Comparison of ENCODE assay signal across 9 cellular contexts in genomic region chr1:16773019-16773596, GRCh38. TPM values are rescaled to one million over a fixed set of nuclear protein-coding genes. Genes with fewer than 3 reads are reported as not detected.
A peak's percentile ranks its signal among the peaks of the same experiment; 100 is the strongest.
DNase-seq lines count a peak whose midpoint lies in the region; ATAC-seq, FAIRE-seq and TF ChIP-seq lines count a peak whose summit lies in the region.
"Not testable (repeated sequence)": the region's sequence is repeated elsewhere in the genome, so short reads cannot be mapped to it uniquely, and the experiment has no call there.
"Had no signal": no experiment of that assay in that cellular context is flagged by ENCODE, and none has a peak within 500 bp of the region (broad histone marks: within the 10 kb centered on the region; RNA-seq: fewer than 3 reads in every experiment).

No MANE protein-coding gene starts in this region.

- not testable (repeated sequence) for H3K4me1 ChIP-seq in K562 (replicated peaks in 1 of 2; ENCODE audit: control insufficient read depth in 2 of 2, insufficient read depth in 2 of 2, low read length in 2 of 2); heart left ventricle; right cardiac atrium (ENCODE audit: control insufficient read depth, insufficient read depth, low read length); aorta (ENCODE audit: control insufficient read depth in 1 of 2, insufficient read depth in 2 of 2, low read length in 2 of 2)
- peaks cover 14% of the 10 kb centered on the region for H3K4me1 ChIP-seq in osteoblast (ENCODE audit: insufficient read depth, low read length)
- H3K4me1 ChIP-seq in sigmoid colon, result peaks cover 0 to 35% (median 18%) of the 10 kb centered on the region in 4 donors

- not testable (repeated sequence) for TF ChIP-seq CTCF in K562 (IDR thresholded peaks at IDR 0.05 in 2 of 3, conservative IDR thresholded peaks at IDR 0.05 in 1 of 3; ENCODE audit: insufficient read depth in 2 of 3, low read depth in 1 of 3, low read length in 3 of 3); heart left ventricle (IDR thresholded peaks at IDR 0.05); osteoblast (IDR thresholded peaks at IDR 0.05; ENCODE audit: extremely low read depth, low read depth, low read length); sigmoid colon (IDR thresholded peaks at IDR 0.05)

- intact Hi-C loops in K562 (cut with micrococcal nuclease); heart left ventricle (cut with DNase I); right cardiac atrium (cut with DNase I); sigmoid colon (cut with DNase I); aorta (cut with DNase I): not testable (repeated sequence)

- not testable (repeated sequence) for TF ChIP-seq RAD21 in K562 (CRISPR knock-in tag; conservative IDR thresholded peaks at IDR 0.05 in 1 of 2, IDR thresholded peaks at IDR 0.05 in 1 of 2)

- H3K79me2 ChIP-seq in K562 (ENCODE audit: control insufficient read depth, insufficient read depth, low read length); osteoblast (ENCODE audit: insufficient read depth, low read length): not testable (repeated sequence)

- FAIRE-seq in K562 (lab: Jason Lieb, UNC), result not testable (repeated sequence)

- POLR2A ChIA-PET in K562 (lab: Yijun Ruan, JAX), result not testable (repeated sequence)

- H3K4me2 ChIP-seq in K562 (ENCODE audit: insufficient read depth, low read length), result not testable (repeated sequence)
- peak overlapping the region; percentile 83 for H3K4me2 ChIP-seq in osteoblast (ENCODE audit: insufficient read depth, low read length)

- TF ChIP-seq EP300 in K562 (IDR thresholded peaks at IDR 0.05; ENCODE audit: low read length); sigmoid colon (IDR thresholded peaks at IDR 0.05): not testable (repeated sequence)

- CTCF ChIA-PET in K562 (lab: Yijun Ruan, JAX; ENCODE audit: low intra/inter-chr PET ratio), result not testable (repeated sequence)

- H3K4me3 ChIP-seq in MG63; K562; heart left ventricle; right cardiac atrium (ENCODE audit: low read length); osteoblast (ENCODE audit: insufficient read depth, low read length); sigmoid colon; aorta (ENCODE audit: low read length in 2 of 2): not testable (repeated sequence)

- H3K27me3 ChIP-seq in MG63; right cardiac atrium (ENCODE audit: control insufficient read depth, insufficient read depth); sigmoid colon; aorta (ENCODE audit: control insufficient read depth in 1 of 2, insufficient read depth in 2 of 2, low read length in 1 of 2): not testable (repeated sequence)
- H3K27me3 ChIP-seq in K562 (ENCODE audit: control insufficient read depth in 2 of 2, insufficient read depth in 2 of 2, low read length in 2 of 2) (peaks cover 22 to 51% of the 10 kb centered on the region in 2 experiments), heart left ventricle (peaks cover 0 to 63% (median 8%) of the 10 kb centered on the region in 9 donors), osteoblast (ENCODE audit: insufficient read depth, low read length) (peaks cover 12% of the 10 kb centered on the region)

- H3K9ac ChIP-seq in K562 (ENCODE audit: insufficient read depth in 1 of 2, low read depth in 2 of 2, low read length in 2 of 2), result not testable (repeated sequence)

- H4K20me1 ChIP-seq in K562 (replicated peaks; ENCODE audit: control insufficient read depth, insufficient read depth, low read length); osteoblast (ENCODE audit: insufficient read depth, low read length): not testable (repeated sequence)

- H3K9me3 ChIP-seq in MG63; K562 (replicated peaks; ENCODE audit: control insufficient read depth, insufficient read depth, low read depth, low read length); heart left ventricle; right cardiac atrium (ENCODE audit: control insufficient read depth, low read length); osteoblast (ENCODE audit: low read depth, low read length); sigmoid colon; aorta (ENCODE audit: control insufficient read depth, low read length): not testable (repeated sequence)

- in situ Hi-C loops in K562 (cut with MboI), result loop anchor here (5.0 kb wide), 1 partner anchor 46 kb away; no protein-coding TSS in a partner anchor

- not testable (repeated sequence) for H3K36me3 ChIP-seq in MG63; K562 (ENCODE audit: control insufficient read depth, insufficient read depth, low read length); heart left ventricle; osteoblast (ENCODE audit: insufficient read depth, low read length); sigmoid colon; aorta (ENCODE audit: control insufficient read depth in 1 of 2, insufficient read depth in 2 of 2, low read length in 1 of 2)

- DNase-seq in MG63, result peak; percentile 42
- not testable (repeated sequence) for DNase-seq in K562 (ENCODE audit: extremely low read depth in 1 of 4, low spot score in 3 of 4); heart left ventricle; osteoblast (ENCODE audit: insufficient read length, low spot score, missing footprints)
- DNase-seq in right cardiac atrium, result peak in 1 of 3 donors; percentile 35
- DNase-seq in sigmoid colon, result peak; percentile 67
- peak; percentile 47 to 81 for DNase-seq in aorta

- not testable (repeated sequence) for H3K9me1 ChIP-seq in K562 (ENCODE audit: control insufficient read depth, insufficient read depth, low read length)

- H3K27ac ChIP-seq in K562 (ENCODE audit: extremely low read depth, low read depth, low read length); heart left ventricle; right cardiac atrium (ENCODE audit: low read length); osteoblast (ENCODE audit: low read depth, low read length); aorta (ENCODE audit: low read depth in 1 of 2, low read length in 2 of 2): not testable (repeated sequence)
- peak overlapping the region in 2 of 4 donors; percentile 75 to 82 for H3K27ac ChIP-seq in sigmoid colon

- H2AFZ ChIP-seq in K562 (ENCODE audit: low read depth, low read length); osteoblast (ENCODE audit: low read length): not testable (repeated sequence)

- ATAC-seq in K562 (peak; percentile 22; the same call in 2 of the 3 replicates), heart left ventricle (peak; percentile 19 to 39 (median 32)), right cardiac atrium (peak; percentile 34 to 64), aorta (ENCODE audit: low FRiP score) (peak; percentile 26)

- 32% methylated on average over 8 of the region's 16 CpGs for WGBS in K562 (ENCODE audit: insufficient coverage, low coverage, missing lambda C conversion rate)
- 44 to 52% (median 48%) methylated on average over 8 of the region's 16 CpGs for WGBS in heart left ventricle, 4 donors
- 52% methylated on average over 8 of the region's 16 CpGs for WGBS in right cardiac atrium
- 65 to 88% methylated on average over 8 of the region's 16 CpGs for WGBS in sigmoid colon, 2 donors
- 3 to 4% methylated on average over 8 of the region's 16 CpGs for WGBS in aorta, 2 donors

- not testable (repeated sequence) for TF ChIP-seq POLR2A in K562 (conservative IDR thresholded peaks at IDR 0.05); heart left ventricle (IDR thresholded peaks at IDR 0.05); sigmoid colon (IDR thresholded peaks at IDR 0.05)

- BruUV-seq in K562 (replicated peaks; lab: Mats Ljungman, UMichigan), result not testable (repeated sequence)

RNA-seq across cellular contexts. Expression of gene RNU1-4, which starts 32.8 kb away (rescaled TPM):
- not detected in 2 replicates for total RNA-seq in MG63 (2014; rRNA removed; shearing (Covaris generic); ENCODE audit: low replicate concordance)
- under 0.01 TPM in 2 replicates for total RNA-seq in K562 (2011; cell fraction: chromatin; rRNA removed; ENCODE audit: low replicate concordance)
- total RNA-seq in K562 (2011; cell fraction: nucleolus; rRNA removed), result under 0.01 and 21,200 TPM in 2 replicates
- under 0.01 and 24,158 TPM in 2 replicates for total RNA-seq in K562 (2011; cell fraction: nucleoplasm; rRNA removed)
- total RNA-seq in K562 (2014; rRNA removed), result under 0.01 TPM in 2 replicates
- total RNA-seq in K562 (2014; rRNA removed; fragmentation: Illumina TruSeq; extraction: Trizol), result 28,565 and 32,823 TPM in 2 replicates
- total RNA-seq in K562 (2015; rRNA removed; fragmentation: Illumina TruSeq; extraction: Trizol), result 20,456 and 27,045 TPM in 2 replicates
- total RNA-seq in K562 (2021), result 2,231 and 2,538 TPM in 2 replicates
- 83.9 TPM in 1 of 2 replicates, not detected in the other for polyA plus RNA-seq in K562 (2011; rRNA removed)
- polyA plus RNA-seq in K562 (2011; cell fraction: cytosol; rRNA removed), result under 0.01 TPM in 1 of 2 replicates, not detected in the other
- under 0.01 and 1,424 TPM in 2 replicates for polyA plus RNA-seq in K562 (2011; cell fraction: nucleus; rRNA removed)
- 25.1 TPM in 1 of 2 replicates, not detected in the other for polyA plus RNA-seq in K562 (2012)
- polyA plus RNA-seq in K562 (2014; fragmentation: Illumina TruSeq; extraction: Trizol), result not detected in 2 replicates
- polyA plus RNA-seq in K562 (2014; fragmentation: Nextera tagmentation; extraction: Ambion mirVana), result 1 to 10 TPM in 1 of 2 experiments, not detected in 1; 3.0 TPM
- not detected in 2 replicates for polyA plus RNA-seq in K562 (2014; rRNA removed)
- polyA minus RNA-seq in K562 (2011; rRNA and poly(A)+ RNA removed), result 10,756 and 20,531 TPM in 2 replicates
- polyA minus RNA-seq in K562 (2011; cell fraction: cytosol; rRNA and poly(A)+ RNA removed), result 58,964 and 66,171 TPM in 2 replicates
- polyA minus RNA-seq in K562 (2011; cell fraction: nucleus; rRNA and poly(A)+ RNA removed), result 66,769 and 85,880 TPM in 2 replicates
- 1,000 to 10,000 TPM in 6 of 9 donors, 100 to 1,000 TPM in 1, not detected in 2; 364 to 3,776 (median 2,470) TPM for total RNA-seq in heart left ventricle
- polyA plus RNA-seq in heart left ventricle, result not detected
- 1,000 to 10,000 TPM; 3,675 to 8,578 (median 7,073) TPM for total RNA-seq in right cardiac atrium
- polyA plus RNA-seq in right cardiac atrium, result not detected
- total RNA-seq in osteoblast, result under 0.01 TPM in 1 of 2 replicates, not detected in the other
- total RNA-seq in sigmoid colon, result under 1 TPM; under 0.01 TPM
- not detected for polyA plus RNA-seq in sigmoid colon
- total RNA-seq in aorta, result 1,000 to 10,000 TPM; 7,231 to 8,154 TPM
- not detected for polyA plus RNA-seq in aorta
- total RNA-seq: G401 had no signal
- polyA plus RNA-seq: CD8-positive, alpha-beta memory T cell had no signal
